In the genomic region with DNA sequence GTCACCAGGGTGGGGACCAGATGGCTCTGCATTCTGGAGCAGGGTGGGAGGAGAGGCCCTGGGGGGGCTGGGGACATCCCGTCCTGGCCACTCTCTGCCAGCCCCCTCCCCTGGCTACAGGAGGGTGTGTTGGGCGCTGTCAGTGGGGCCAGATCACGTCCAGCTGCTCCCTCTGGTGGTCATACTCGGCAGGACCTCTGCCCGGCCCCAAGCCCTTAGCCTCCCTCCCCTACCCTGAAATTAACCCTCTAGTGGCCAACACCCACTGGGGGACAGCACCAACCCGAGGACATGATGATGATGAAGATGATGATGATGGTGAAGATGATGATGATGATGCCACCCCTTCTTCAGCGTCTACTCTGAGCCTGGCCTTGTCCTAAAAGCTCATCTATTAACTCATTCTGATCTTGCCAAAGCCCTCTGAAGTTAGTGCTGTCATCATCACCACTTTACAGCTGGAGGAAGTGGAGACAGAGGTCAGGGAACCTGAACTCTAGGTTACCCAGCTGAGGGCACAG, we compare ENCODE assay signal across 8 cellular contexts. TPM values are rescaled to one million over a fixed set of nuclear protein-coding genes. Genes with fewer than 3 reads are reported as not detected.
DNase-seq lines count a peak whose midpoint lies in the region; TF ChIP-seq lines count a peak whose summit lies in the region.

No MANE protein-coding gene starts in this region.

- peak; percentile 92 for TF ChIP-seq CTCF in AG04449 (IDR thresholded peaks at IDR 0.05; ENCODE audit: insufficient read depth, low read length, missing control alignments)

- peaks cover 47% of the 10 kb centered on the region for H3K4me1 ChIP-seq in ectodermal cell (ENCODE audit: control insufficient read depth, insufficient read depth, low read length)

- WGBS in ectodermal cell, 2 experiments, result 0% methylated on average over 6 to 7 of the region's 7 CpGs

- no peaks in the 10 kb centered on the region for H3K9me3 ChIP-seq in ectodermal cell (ENCODE audit: control insufficient read depth, low read length)

- CTCF ChIA-PET in AG04449 (lab: Yijun Ruan, JAX), result interaction anchor here (0.8 to 10.0 kb wide), 31 partner anchors 9 to 164 kb away, joined by 3 to 245 read pairs (median 5); a partner anchor contains a TSS

- H3K4me3 ChIP-seq in AG04449 (ENCODE audit: low read depth, low read length) (no peak overlapping the region), ectodermal cell (ENCODE audit: insufficient read depth, low read depth, low read length) (peak overlapping the region; percentile 17)

- H3K36me3 ChIP-seq in ectodermal cell (ENCODE audit: control insufficient read depth, insufficient read depth, low read length), result no peaks in the 10 kb centered on the region

- H3K27ac ChIP-seq in ectodermal cell (ENCODE audit: insufficient read depth, low read depth, low read length, poor library complexity, severe bottlenecking), result no peak overlapping the region

- no peaks in the 10 kb centered on the region for H3K27me3 ChIP-seq in ectodermal cell (ENCODE audit: control insufficient read depth, insufficient read depth, low read length, poor library complexity, severe bottlenecking)

- DNase-seq in AG04449 (ENCODE audit: low read depth, low spot score) (no peak), GM19238 (ENCODE audit: insufficient read length, low spot score) (peak; percentile 92), NCI-H460 (ENCODE audit: extremely low read depth, low read depth) (peak; percentile 50), medulla oblongata (ENCODE audit: extremely low spot score) (peak; percentile 89), ureter (ENCODE audit: low spot score) (no peak)
- DNase-seq in activated CD4-positive, alpha-beta T cell treated with anti-CD3 and anti-CD28 coated beads, Interleukin-2, amount 50 U/mL, for 48 hours, result peak; percentile 75 to 80
- DNase-seq in stimulated activated CD8-positive, alpha-beta memory T cell treated with anti-CD3 and anti-CD28 coated beads, Interleukin-15, amount 100 ng/mL, for 48 hours (ENCODE audit: low read depth in 2 of 2), result peak; percentile 53 to 60

- POLR2A ChIA-PET in AG04449 (lab: Yijun Ruan, JAX), result no interaction called here

RNA-seq across cellular contexts. Expression of a gene that starts 0.6 kb away (rescaled TPM):
- total RNA-seq in NCI-H460 (2014; rRNA removed; shearing (Covaris generic)), result 0.12 TPM in 1 of 2 replicates, not detected in the other
- 0.06 TPM in 1 of 2 replicates, not detected in the other for polyA plus RNA-seq in NCI-H460 (2014; cell fraction: nucleus; rRNA removed)
- 3.1 TPM for polyA plus RNA-seq in ectodermal cell (2013, experiment 1 of 4)
- polyA plus RNA-seq in ectodermal cell (2013, experiment 2 of 4), result 3.0 TPM
- 4.4 TPM for polyA plus RNA-seq in ectodermal cell (2013, experiment 3 of 4)
- polyA plus RNA-seq in ectodermal cell (2013, experiment 4 of 4), result 4.3 TPM
- 15.5 TPM for total RNA-seq in ureter

RNA-seq across cellular contexts. Expression of a gene that starts 3.2 kb away (rescaled TPM):
- total RNA-seq in NCI-H460 (2014; rRNA removed; shearing (Covaris generic)), result not detected in 2 replicates
- not detected in 2 replicates for polyA plus RNA-seq in NCI-H460 (2014; cell fraction: nucleus; rRNA removed)
- 4.2 TPM for polyA plus RNA-seq in ectodermal cell (2013, experiment 1 of 4)
- 4.9 TPM for polyA plus RNA-seq in ectodermal cell (2013, experiment 2 of 4)
- polyA plus RNA-seq in ectodermal cell (2013, experiment 3 of 4), result 2.2 TPM
- 7.2 TPM for polyA plus RNA-seq in ectodermal cell (2013, experiment 4 of 4)
- 50.2 TPM for total RNA-seq in ureter

RNA-seq across cellular contexts. Expression of a gene that starts 7.6 kb away (rescaled TPM):
- total RNA-seq in NCI-H460 (2014; rRNA removed; shearing (Covaris generic)), result not detected in 2 replicates
- polyA plus RNA-seq in NCI-H460 (2014; cell fraction: nucleus; rRNA removed), result not detected in 2 replicates
- polyA plus RNA-seq in ectodermal cell (2013, experiment 1 of 4), result 6.0 TPM
- polyA plus RNA-seq in ectodermal cell (2013, experiment 2 of 4), result 4.4 TPM
- 5.6 TPM for polyA plus RNA-seq in ectodermal cell (2013, experiment 3 of 4)
- 7.8 TPM for polyA plus RNA-seq in ectodermal cell (2013, experiment 4 of 4)
- total RNA-seq in ureter, result 0.62 TPM

RNA-seq across cellular contexts. Expression of a gene that starts 19.1 kb away (rescaled TPM):
- 104 TPM in 2 replicates for total RNA-seq in NCI-H460 (2014; rRNA removed; shearing (Covaris generic))
- polyA plus RNA-seq in NCI-H460 (2014; cell fraction: nucleus; rRNA removed), result 49.6 and 55.5 TPM in 2 replicates
- 42.1 TPM for polyA plus RNA-seq in ectodermal cell (2013, experiment 1 of 4)
- 31.4 TPM for polyA plus RNA-seq in ectodermal cell (2013, experiment 2 of 4)
- polyA plus RNA-seq in ectodermal cell (2013, experiment 3 of 4), result 37.2 TPM
- polyA plus RNA-seq in ectodermal cell (2013, experiment 4 of 4), result 44.3 TPM
- total RNA-seq in ureter, result 136 TPM

RNA-seq across cellular contexts. Expression of a gene that starts 19.8 kb away (rescaled TPM):
- not detected in 2 replicates for total RNA-seq in NCI-H460 (2014; rRNA removed; shearing (Covaris generic))
- not detected in 2 replicates for polyA plus RNA-seq in NCI-H460 (2014; cell fraction: nucleus; rRNA removed)
- not detected for polyA plus RNA-seq in ectodermal cell (2013, experiment 1 of 4)
- not detected for polyA plus RNA-seq in ectodermal cell (2013, experiment 2 of 4)
- not detected for polyA plus RNA-seq in ectodermal cell (2013, experiment 3 of 4)
- polyA plus RNA-seq in ectodermal cell (2013, experiment 4 of 4), result not detected
- total RNA-seq in ureter, result 434 TPM

Comparison
In these comparisons a context has a peak if more than half of its experiments do, and no peak if none do; other contexts are left out.
1. DNase-seq: peak in GM19238 (single experiment), NCI-H460 (single experiment), activated CD4-positive, alpha-beta T cell treated with anti-CD3 and anti-CD28 coated beads, Interleukin-2, amount 50 U/mL, for 48 hours (2 of 2), medulla oblongata (single experiment) and stimulated activated CD8-positive, alpha-beta memory T cell treated with anti-CD3 and anti-CD28 coated beads, Interleukin-15, amount 100 ng/mL, for 48 hours (2 of 2); none in AG04449 (single experiment) and ureter (single experiment).
2. RNA of a gene that starts 0.6 kb away (total RNA-seq): 15.5 TPM in ureter (single experiment); 0.12 TPM in NCI-H460; every median in the first group is over 10 times any median in the second.
3. RNA of a gene that starts 3.2 kb away (total RNA-seq): 50.2 TPM in ureter (single experiment); not detected in NCI-H460; every median in the first group is over 10 times any median in the second.